Comparison of ENCODE assay signal across 1 cellular context in the genomic region with DNA sequence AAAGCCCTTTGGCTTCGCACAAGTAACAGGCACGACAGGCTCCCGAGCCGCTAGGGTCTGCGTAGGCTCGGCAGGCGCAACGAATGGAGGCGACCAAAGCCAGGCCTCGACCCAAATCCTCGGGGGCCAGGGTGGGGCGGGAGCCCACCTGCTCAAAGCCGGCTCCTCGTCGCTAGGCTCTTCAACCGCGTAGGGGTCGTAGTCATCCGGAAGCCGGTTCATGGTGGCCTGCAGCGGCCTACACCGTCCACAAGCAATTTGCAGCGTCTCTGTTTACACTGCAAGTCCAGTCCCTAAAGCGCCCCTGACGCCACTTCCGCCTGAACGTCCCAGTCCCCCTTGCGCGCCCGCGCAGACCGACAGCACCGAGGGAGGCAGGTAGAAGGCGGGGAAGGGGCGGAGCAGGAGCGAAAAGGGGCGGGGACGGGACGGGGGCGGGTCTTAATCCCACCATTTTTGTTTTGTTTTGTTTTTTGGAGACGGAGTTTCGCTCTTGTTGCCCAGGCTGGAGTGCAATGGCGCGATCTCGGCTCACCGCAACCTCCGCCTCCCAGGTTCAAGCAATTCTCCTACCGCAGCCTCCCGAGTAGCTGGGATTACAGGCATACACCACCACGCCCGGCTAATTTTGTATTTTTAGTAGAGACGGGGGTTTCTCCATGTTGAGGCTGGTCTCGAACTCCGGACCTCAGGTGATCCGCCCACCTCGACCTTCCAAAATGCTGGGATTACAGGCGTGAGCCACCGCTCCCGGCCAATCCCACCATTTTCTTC.
TF ChIP-seq lines count a peak whose summit lies in the region.

A gene with protein sequence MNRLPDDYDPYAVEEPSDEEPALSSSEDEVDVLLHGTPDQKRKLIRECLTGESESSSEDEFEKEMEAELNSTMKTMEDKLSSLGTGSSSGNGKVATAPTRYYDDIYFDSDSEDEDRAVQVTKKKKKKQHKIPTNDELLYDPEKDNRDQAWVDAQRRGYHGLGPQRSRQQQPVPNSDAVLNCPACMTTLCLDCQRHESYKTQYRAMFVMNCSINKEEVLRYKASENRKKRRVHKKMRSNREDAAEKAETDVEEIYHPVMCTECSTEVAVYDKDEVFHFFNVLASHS (minus strand): TSS at position 295 of the 774 bp plus-strand sequence. CDS start 73 bp downstream, at position 222.

TF ChIP-seq in HEK293, 187 proteins besides CTCF, POLR2A, EP300 and RAD21 (continued from another document):
- TF ChIP-seq PRDM10 (tag by site-specific recombination; IDR thresholded peaks at IDR 0.05) = peak; percentile 65; the same call in 1 of the 2 replicates
- peak; percentile 38; the same call in 1 of the 2 replicates for TF ChIP-seq EGR2 (tag by site-specific recombination; IDR thresholded peaks at IDR 0.05; ENCODE audit: low read depth)
- TF ChIP-seq ZNF350 (tag by site-specific recombination; IDR thresholded peaks at IDR 0.05) = no peak
- TF ChIP-seq, protein P1, sequence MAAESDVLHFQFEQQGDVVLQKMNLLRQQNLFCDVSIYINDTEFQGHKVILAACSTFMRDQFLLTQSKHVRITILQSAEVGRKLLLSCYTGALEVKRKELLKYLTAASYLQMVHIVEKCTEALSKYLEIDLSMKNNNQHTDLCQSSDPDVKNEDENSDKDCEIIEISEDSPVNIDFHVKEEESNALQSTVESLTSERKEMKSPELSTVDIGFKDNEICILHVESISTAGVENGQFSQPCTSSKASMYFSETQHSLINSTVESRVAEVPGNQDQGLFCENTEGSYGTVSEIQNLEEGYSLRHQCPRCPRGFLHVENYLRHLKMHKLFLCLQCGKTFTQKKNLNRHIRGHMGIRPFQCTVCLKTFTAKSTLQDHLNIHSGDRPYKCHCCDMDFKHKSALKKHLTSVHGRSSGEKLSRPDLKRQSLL (tag by site-specific recombination; IDR thresholded peaks at IDR 0.05) = no peak
- TF ChIP-seq, protein P2, sequence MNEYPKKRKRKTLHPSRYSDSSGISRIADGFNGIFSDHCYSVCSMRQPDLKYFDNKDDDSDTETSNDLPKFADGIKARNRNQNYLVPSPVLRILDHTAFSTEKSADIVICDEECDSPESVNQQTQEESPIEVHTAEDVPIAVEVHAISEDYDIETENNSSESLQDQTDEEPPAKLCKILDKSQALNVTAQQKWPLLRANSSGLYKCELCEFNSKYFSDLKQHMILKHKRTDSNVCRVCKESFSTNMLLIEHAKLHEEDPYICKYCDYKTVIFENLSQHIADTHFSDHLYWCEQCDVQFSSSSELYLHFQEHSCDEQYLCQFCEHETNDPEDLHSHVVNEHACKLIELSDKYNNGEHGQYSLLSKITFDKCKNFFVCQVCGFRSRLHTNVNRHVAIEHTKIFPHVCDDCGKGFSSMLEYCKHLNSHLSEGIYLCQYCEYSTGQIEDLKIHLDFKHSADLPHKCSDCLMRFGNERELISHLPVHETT (tag by site-specific recombination; IDR thresholded peaks at IDR 0.05) = 0 out of 2 replicates have a peak, but pooled peaks have one; percentile 17
- TF ChIP-seq, protein P3, sequence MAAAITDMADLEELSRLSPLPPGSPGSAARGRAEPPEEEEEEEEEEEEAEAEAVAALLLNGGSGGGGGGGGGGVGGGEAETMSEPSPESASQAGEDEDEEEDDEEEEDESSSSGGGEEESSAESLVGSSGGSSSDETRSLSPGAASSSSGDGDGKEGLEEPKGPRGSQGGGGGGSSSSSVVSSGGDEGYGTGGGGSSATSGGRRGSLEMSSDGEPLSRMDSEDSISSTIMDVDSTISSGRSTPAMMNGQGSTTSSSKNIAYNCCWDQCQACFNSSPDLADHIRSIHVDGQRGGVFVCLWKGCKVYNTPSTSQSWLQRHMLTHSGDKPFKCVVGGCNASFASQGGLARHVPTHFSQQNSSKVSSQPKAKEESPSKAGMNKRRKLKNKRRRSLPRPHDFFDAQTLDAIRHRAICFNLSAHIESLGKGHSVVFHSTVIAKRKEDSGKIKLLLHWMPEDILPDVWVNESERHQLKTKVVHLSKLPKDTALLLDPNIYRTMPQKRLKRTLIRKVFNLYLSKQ (tag by site-specific recombination; IDR thresholded peaks at IDR 0.05; ENCODE audit: borderline replicate concordance) = no peak
- no peak for TF ChIP-seq ZSCAN16 (tag by site-specific recombination; IDR thresholded peaks at IDR 0.05)
- TF ChIP-seq ZNF707 (tag by site-specific recombination; IDR thresholded peaks at IDR 0.05) = no peak
- TF ChIP-seq MYNN (tag by site-specific recombination; IDR thresholded peaks at IDR 0.05; ENCODE audit: borderline replicate concordance) = no peak
- no peak for TF ChIP-seq ZNF544 (tag by site-specific recombination; IDR thresholded peaks at IDR 0.05)
- no peak for TF ChIP-seq ZNF311 (tag by site-specific recombination; IDR thresholded peaks at IDR 0.05; ENCODE audit: borderline replicate concordance)
- TF ChIP-seq ZNF629 (tag by site-specific recombination; IDR thresholded peaks at IDR 0.05) = peak; percentile 91
- no peak for TF ChIP-seq ZFP37 (tag by site-specific recombination; IDR thresholded peaks at IDR 0.05)
- TF ChIP-seq ZNF433 (tag by site-specific recombination; IDR thresholded peaks at IDR 0.05; ENCODE audit: low read depth) = no peak
- TF ChIP-seq ZNF747 (tag by site-specific recombination; IDR thresholded peaks at IDR 0.05) = no peak
- no peak for TF ChIP-seq ZNF555 (tag by site-specific recombination; conservative IDR thresholded peaks at IDR 0.05)
- TF ChIP-seq ZSCAN4 (tag by site-specific recombination; IDR thresholded peaks at IDR 0.05) = no peak
- peak; percentile 84 for TF ChIP-seq ZNF785 (tag by site-specific recombination; IDR thresholded peaks at IDR 0.05)
- TF ChIP-seq ZNF202 (tag by site-specific recombination; IDR thresholded peaks at IDR 0.05; ENCODE audit: borderline replicate concordance) = no peak
